In genomic region chr19:54464624-54465266, GRCh38 we compare ENCODE assay signal across 1 cellular context.
TF ChIP-seq lines count a peak whose summit lies in the region.

No MANE protein-coding gene starts in this region.

TF ChIP-seq in K562, 482 proteins besides CTCF, POLR2A, EP300 and RAD21 (continued from another document and continues in another):
- TF ChIP-seq E2F4 (CRISPR knock-in tag; IDR thresholded peaks at IDR 0.05; ENCODE audit: low read depth) (no peak), SREBF1 (IDR thresholded peaks at IDR 0.05; ENCODE audit: borderline replicate concordance, low read depth, low read length) (no peak), YY1 (IDR thresholded peaks at IDR 0.05; ENCODE audit: borderline replicate concordance in 1 of 3, control insufficient read depth in 1 of 3, extremely low read depth in 1 of 3, insufficient read depth in 3 of 3, insufficient read length in 1 of 3, insufficient replicate concordance in 2 of 3, low read depth in 1 of 3, low read length in 2 of 3) (no peak), ZNF408 (CRISPR knock-in tag; IDR thresholded peaks at IDR 0.05; ENCODE audit: low read depth) (no peak), ZNF695 (CRISPR knock-in tag; IDR thresholded peaks at IDR 0.05) (no peak; the same call in 1 of the 2 replicates), MCM2 (IDR thresholded peaks at IDR 0.05; ENCODE audit: low read depth) (no peak), ZNF445 (CRISPR knock-in tag; IDR thresholded peaks at IDR 0.05; ENCODE audit: low read depth) (no peak), ZC3H11A (IDR thresholded peaks at IDR 0.05; ENCODE audit: low read depth, low read length) (no peak), PHB2 (IDR thresholded peaks at IDR 0.05; ENCODE audit: low read depth) (no peak), SFPQ (IDR thresholded peaks at IDR 0.05; ENCODE audit: low read depth, low read length) (no peak), KAT2B (IDR thresholded peaks at IDR 0.05; ENCODE audit: low read depth, low read length) (no peak), ZKSCAN3 (CRISPR knock-in tag; IDR thresholded peaks at IDR 0.05) (no peak), REST (CRISPR knock-in tag; IDR thresholded peaks at IDR 0.05; ENCODE audit: low read depth) (no peak), E4F1 (CRISPR knock-in tag; IDR thresholded peaks at IDR 0.05; ENCODE audit: borderline replicate concordance) (no peak), HIVEP1 (CRISPR knock-in tag; IDR thresholded peaks at IDR 0.05) (no peak), ZBTB26 (CRISPR knock-in tag; IDR thresholded peaks at IDR 0.05) (no peak), L3MBTL2 (IDR thresholded peaks at IDR 0.05) (peak; percentile 91), TEAD4 (IDR thresholded peaks at IDR 0.05; ENCODE audit: low read length) (0 out of 2 replicates have a peak, but pooled peaks have one; percentile 7), TEAD4 (CRISPR knock-in tag; IDR thresholded peaks at IDR 0.05; ENCODE audit: borderline replicate concordance) (no peak), ZBTB9 (CRISPR knock-in tag; IDR thresholded peaks at IDR 0.05) (no peak), GTF2E2 (tag; IDR thresholded peaks at IDR 0.05) (no peak), FOXP1 (CRISPR knock-in tag; IDR thresholded peaks at IDR 0.05) (peak; percentile 56; the same call in 1 of the 2 replicates), ZNF586 (CRISPR knock-in tag; conservative IDR thresholded peaks at IDR 0.05) (no peak), MYC (IDR thresholded peaks at IDR 0.05; ENCODE audit: low read depth, low read length) (peak; percentile 60; the same call in 1 of the 2 replicates), MYC (CRISPR knock-in tag; IDR thresholded peaks at IDR 0.05; ENCODE audit: borderline replicate concordance, low read depth) (no peak), ELK3 (CRISPR knock-in tag; IDR thresholded peaks at IDR 0.05) (no peak), ZFX (CRISPR knock-in tag; IDR thresholded peaks at IDR 0.05) (peak; percentile 81), TCF7 (IDR thresholded peaks at IDR 0.05; ENCODE audit: borderline replicate concordance) (no peak), RBBP5 (IDR thresholded peaks at IDR 0.05; ENCODE audit: borderline replicate concordance, insufficient read depth, low read length, poor library complexity, severe bottlenecking) (peak; percentile 71), ESRRB (CRISPR knock-in tag; IDR thresholded peaks at IDR 0.05; ENCODE audit: borderline replicate concordance) (no peak), SRSF9 (IDR thresholded peaks at IDR 0.05; ENCODE audit: borderline replicate concordance, low read depth, low read length) (no peak), ZNF184 (CRISPR knock-in tag; IDR thresholded peaks at IDR 0.05) (no peak), ZNF165 (CRISPR knock-in tag; IDR thresholded peaks at IDR 0.05; ENCODE audit: borderline replicate concordance) (no peak; the same call in 1 of the 2 replicates), ZNF217 (CRISPR knock-in tag; IDR thresholded peaks at IDR 0.05) (no peak), DMBX1 (CRISPR knock-in tag; IDR thresholded peaks at IDR 0.05; ENCODE audit: borderline replicate concordance) (peak; percentile 37; the same call in 1 of the 2 replicates), ZNF316 (IDR thresholded peaks at IDR 0.05) (no peak), LARP7 (IDR thresholded peaks at IDR 0.05) (no peak), FOXP4 (CRISPR knock-in tag; IDR thresholded peaks at IDR 0.05; ENCODE audit: borderline replicate concordance) (no peak), GTF3C2 (IDR thresholded peaks at IDR 0.05; ENCODE audit: borderline replicate concordance, extremely low read depth, insufficient read length) (no peak), MTA1 (IDR thresholded peaks at IDR 0.05; ENCODE audit: borderline replicate concordance) (peak; percentile 95), ZNF280B (CRISPR knock-in tag; IDR thresholded peaks at IDR 0.05) (no peak), CEBPG (CRISPR knock-in tag; IDR thresholded peaks at IDR 0.05) (no peak), CEBPG (tag; conservative IDR thresholded peaks at IDR 0.05 in 1 of 2, IDR thresholded peaks at IDR 0.05 in 1 of 2) (no peak)
